In genomic region chr4:177033130-177033529, GRCh38 we compare ENCODE assay signal across 1 cellular context.
TF ChIP-seq lines count a peak whose summit lies in the region.

No MANE protein-coding gene starts in this region.

TF ChIP-seq in WTC11, 78 proteins besides CTCF, POLR2A, EP300 and RAD21 (continued from another document):
- no peak for TF ChIP-seq ZNF121 (CRISPR knock-in tag; IDR thresholded peaks at IDR 0.05)
